Comparison of ENCODE assay signal across 11 cellular contexts in the genomic region with DNA sequence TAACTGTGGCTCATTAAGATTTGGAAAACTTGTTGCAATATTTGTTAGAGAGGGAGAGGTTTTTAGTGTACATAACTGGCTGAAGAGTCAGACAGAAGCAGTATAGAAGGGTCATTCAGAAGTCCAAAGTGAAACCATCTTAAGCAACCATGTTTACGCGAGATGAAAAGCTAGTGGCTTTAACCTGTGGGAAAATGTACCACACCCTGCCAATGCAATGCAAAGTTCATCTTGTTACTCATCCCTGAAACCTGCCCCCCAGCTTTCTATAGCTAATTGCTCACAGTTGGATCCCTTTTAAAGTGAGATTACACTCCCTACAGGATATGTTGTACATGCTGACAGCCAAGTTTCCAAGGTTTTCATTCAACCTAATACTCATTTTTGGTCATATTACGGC.
DNase-seq lines count a peak whose midpoint lies in the region; ATAC-seq and TF ChIP-seq lines count a peak whose summit lies in the region.
"Had no signal": no experiment of that assay in that cellular context is flagged by ENCODE, and none has a peak within 500 bp of the region (broad histone marks: within the 10 kb centered on the region; RNA-seq: fewer than 3 reads in every experiment).

No MANE protein-coding gene starts in this region.

- peak; percentile 60; the same call in 2 of the 3 replicates for ATAC-seq in GM23338
- ATAC-seq: activated CD4-positive, CD25-positive, alpha-beta regulatory T cell treated with anti-CD3 and anti-CD28 coated beads, Interleukin-2, amount 50 U/mL, for 24 hours had no signal

- H3K36me3 ChIP-seq in GM23338 (ENCODE audit: insufficient read depth) (no peaks in the 10 kb centered on the region), osteoblast (ENCODE audit: insufficient read depth, low read length) (no peaks in the 10 kb centered on the region)
- H3K36me3 ChIP-seq: neutrophil had no signal

- CTCF ChIA-PET in GM10248 (lab: Yijun Ruan, JAX), result interaction anchor here (1.2 to 1.9 kb wide), 2 partner anchors 10 to 13 kb away, joined by 3 to 7 read pairs; no protein-coding TSS in a partner anchor

- no peak overlapping the region for H3K27ac ChIP-seq in GM23338 (ENCODE audit: low read depth)
- H3K27ac ChIP-seq in epithelial cell of prostate, result peak overlapping the region; percentile 93
- H3K27ac ChIP-seq in osteoblast (ENCODE audit: low read depth, low read length), result no peak overlapping the region
- H3K27ac ChIP-seq: neutrophil had no signal

- H3K9me3 ChIP-seq in osteoblast (ENCODE audit: low read depth, low read length), result no peaks in the 10 kb centered on the region
- H3K9me3 ChIP-seq: neutrophil had no signal

- H3F3A ChIP-seq in GM23338 (replicated peaks; ENCODE audit: low read depth), result no peaks in the 10 kb centered on the region

- H3K79me2 ChIP-seq in GM23338 (replicated peaks; ENCODE audit: insufficient read depth) (no peaks in the 10 kb centered on the region), osteoblast (ENCODE audit: insufficient read depth, low read length) (no peaks in the 10 kb centered on the region)

- H3K4me1 ChIP-seq in GM23338 (ENCODE audit: insufficient read depth) (peaks cover 6% of the 10 kb centered on the region; the same call in 1 of the 2 replicates), osteoblast (ENCODE audit: insufficient read depth, low read length) (peaks cover 30% of the 10 kb centered on the region)

- H3K27me3 Mint-ChIP-seq in GM23338 (ENCODE audit: insufficient read depth, low read depth, poor library complexity) (peaks cover 1% of the 10 kb centered on the region), endothelial cell (ENCODE audit: unreplicated experiment) (peaks cover 1% of the 10 kb centered on the region)

- H3K4me1 Mint-ChIP-seq in GM23338 (peaks cover 25% of the 10 kb centered on the region), endothelial cell (ENCODE audit: unreplicated experiment) (peaks cover 7% of the 10 kb centered on the region)

- H3K36me3 Mint-ChIP-seq in GM23338 (ENCODE audit: low read depth), result no peaks in the 10 kb centered on the region
- H3K36me3 Mint-ChIP-seq in endothelial cell (ENCODE audit: low read depth, unreplicated experiment), result no peaks in the 10 kb centered on the region

- no peak for TF ChIP-seq CTCF in GM23338 (conservative IDR thresholded peaks at IDR 0.05; ENCODE audit: low read depth in 2 of 2)
- TF ChIP-seq CTCF in osteoblast (IDR thresholded peaks at IDR 0.05; ENCODE audit: extremely low read depth, low read depth, low read length), result no peak
- TF ChIP-seq CTCF in GM10248 (IDR thresholded peaks at IDR 0.05; ENCODE audit: control extremely low read depth, extremely low read depth, low read depth, missing control alignments), result no peak
- no peak for TF ChIP-seq CTCF in endothelial cell (IDR thresholded peaks at IDR 0.05; ENCODE audit: unreplicated experiment)

- H3K9me3 Mint-ChIP-seq in GM23338, result no peaks in the 10 kb centered on the region
- H3K9me3 Mint-ChIP-seq in endothelial cell (ENCODE audit: unreplicated experiment), result no peaks in the 10 kb centered on the region
- H3K9me3 Mint-ChIP-seq: activated T-helper 1 cell treated with anti-CD3 and anti-CD28 coated beads, Interleukin-12 subunit alpha, Interleukin-12 subunit beta, Interleukin-2, Interleukin-4 antibody, amounts not matched to agents 30 ng/mL and 10 ng/mL and 1 ng/mL, durations not matched to agents 14 hours and 24 hours and 36 hours had no signal

- H3K4me3 ChIP-seq in GM23338 (no peak overlapping the region), osteoblast (ENCODE audit: insufficient read depth, low read length) (peak overlapping the region; percentile 6)

- H2AFZ ChIP-seq in GM23338, result no peak overlapping the region
- H2AFZ ChIP-seq in osteoblast (ENCODE audit: low read length), result peak overlapping the region; percentile 71

- no peak overlapping the region for H3K27ac Mint-ChIP-seq in GM23338
- H3K27ac Mint-ChIP-seq in endothelial cell (ENCODE audit: unreplicated experiment), result no peak overlapping the region
- H3K27ac Mint-ChIP-seq: activated T-helper 1 cell treated with anti-CD3 and anti-CD28 coated beads, Interleukin-12 subunit alpha, Interleukin-12 subunit beta, Interleukin-2, Interleukin-4 antibody, amounts not matched to agents 30 ng/mL and 10 ng/mL and 1 ng/mL, durations not matched to agents 14 hours and 24 hours and 36 hours had no signal

- no peaks in the 10 kb centered on the region for H3K27me3 ChIP-seq in GM23338 (ENCODE audit: insufficient read depth)
- H3K27me3 ChIP-seq in osteoblast (ENCODE audit: insufficient read depth, low read length), result no peaks in the 10 kb centered on the region
- H3K27me3 ChIP-seq: neutrophil had no signal

- H3K4me3 Mint-ChIP-seq in GM23338, result no peak overlapping the region
- no peak overlapping the region for H3K4me3 Mint-ChIP-seq in endothelial cell (ENCODE audit: unreplicated experiment)
- H3K4me3 Mint-ChIP-seq: activated T-helper 1 cell treated with anti-CD3 and anti-CD28 coated beads, Interleukin-12 subunit alpha, Interleukin-12 subunit beta, Interleukin-2, Interleukin-4 antibody, amounts not matched to agents 30 ng/mL and 10 ng/mL and 1 ng/mL, durations not matched to agents 14 hours and 24 hours and 36 hours had no signal

- H3K4me2 ChIP-seq in GM23338 (no peak overlapping the region), osteoblast (ENCODE audit: insufficient read depth, low read length) (peak overlapping the region; percentile 7)

- DNase-seq in GM23338 (ENCODE audit: low spot score) (peak; percentile 28), NCI-H69 (lab: John Stamatoyannopoulos, UW) (peak; percentile 87), epithelial cell of prostate (ENCODE audit: low read depth, low spot score) (peak; percentile 99), osteoblast (ENCODE audit: insufficient read length, low spot score, missing footprints) (no peak), GM10248 (ENCODE audit: extremely low spot score) (no peak), endothelial cell (ENCODE audit: low spot score) (no peak), cerebellar nuclear complex (lab: John Stamatoyannopoulos, UW) (no peak)
- DNase-seq: NCI-H82 had no signal

- POLR2A ChIA-PET in GM10248 (lab: Yijun Ruan, JAX), result no interaction called here

- no peaks in the 10 kb centered on the region for H4K20me1 ChIP-seq in GM23338 (replicated peaks; ENCODE audit: insufficient read depth)
- no peaks in the 10 kb centered on the region for H4K20me1 ChIP-seq in osteoblast (ENCODE audit: insufficient read depth, low read length)

- no peaks in the 10 kb centered on the region for H3K9me2 ChIP-seq in GM23338 (ENCODE audit: insufficient read depth)

TF ChIP-seq in GM23338, 12 proteins besides CTCF, POLR2A, EP300 and RAD21 (continues in another document):
- TF ChIP-seq EZH2phosphoT487 (IDR thresholded peaks at IDR 0.05; ENCODE audit: unreplicated experiment) (no peak), EZH2 (IDR thresholded peaks at IDR 0.05; ENCODE audit: low read depth, unreplicated experiment) (no peak), NANOG (IDR thresholded peaks at IDR 0.05; ENCODE audit: borderline replicate concordance) (no peak), ZNF114 (CRISPR knock-in tag; IDR thresholded peaks at IDR 0.05) (no peak), POLR2AphosphoS5 (IDR thresholded peaks at IDR 0.05; ENCODE audit: low read depth) (no peak), STAT1 (IDR thresholded peaks at IDR 0.05; ENCODE audit: unreplicated experiment) (no peak), ZNF331 (CRISPR knock-in tag; IDR thresholded peaks at IDR 0.05; ENCODE audit: low read depth) (no peak)
- TF ChIP-seq, protein P1, sequence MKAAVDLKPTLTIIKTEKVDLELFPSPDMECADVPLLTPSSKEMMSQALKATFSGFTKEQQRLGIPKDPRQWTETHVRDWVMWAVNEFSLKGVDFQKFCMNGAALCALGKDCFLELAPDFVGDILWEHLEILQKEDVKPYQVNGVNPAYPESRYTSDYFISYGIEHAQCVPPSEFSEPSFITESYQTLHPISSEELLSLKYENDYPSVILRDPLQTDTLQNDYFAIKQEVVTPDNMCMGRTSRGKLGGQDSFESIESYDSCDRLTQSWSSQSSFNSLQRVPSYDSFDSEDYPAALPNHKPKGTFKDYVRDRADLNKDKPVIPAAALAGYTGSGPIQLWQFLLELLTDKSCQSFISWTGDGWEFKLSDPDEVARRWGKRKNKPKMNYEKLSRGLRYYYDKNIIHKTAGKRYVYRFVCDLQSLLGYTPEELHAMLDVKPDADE (IDR thresholded peaks at IDR 0.05), result no peak

Comparison
In these comparisons a context has a peak if more than half of its experiments do, and no peak if none do; other contexts are left out.
1. DNase-seq: peak in GM23338 (single experiment), NCI-H69 (single experiment) and epithelial cell of prostate (single experiment); none in osteoblast (single experiment), GM10248 (single experiment), endothelial cell (single experiment) and cerebellar nuclear complex (0 of 2).